12 cellular contexts compared by ENCODE assay signal in genomic region chrX:39667746-39668507, GRCh38.
DNase-seq lines count a peak whose midpoint lies in the region; ATAC-seq and TF ChIP-seq lines count a peak whose summit lies in the region.
"Had no signal": no experiment of that assay in that cellular context is flagged by ENCODE, and none has a peak within 500 bp of the region (broad histone marks: within the 10 kb centered on the region; RNA-seq: fewer than 3 reads in every experiment).

No MANE protein-coding gene starts in this region.

- no peak for TF ChIP-seq CTCF in nephron (IDR thresholded peaks at IDR 0.05; ENCODE audit: unreplicated experiment in 3 of 3)

- no peak overlapping the region for H3K4me3 Mint-ChIP-seq in nephron

- DNase-seq in DMS 273 (lab: John Stamatoyannopoulos, UW; ENCODE audit: unreplicated experiment) (peak; percentile 41), DMS 273 treated with DMSO at 0.1 percent for 48 hours (lab: John Stamatoyannopoulos, UW) (no peak), NCI-H446 treated with DMSO at 0.1 percent for 48 hours (lab: John Stamatoyannopoulos, UW) (peak; percentile 23), NCI-H128 (lab: John Stamatoyannopoulos, UW; ENCODE audit: unreplicated experiment) (no peak), activated gamma-delta T cell (lab: John Stamatoyannopoulos, UW) (no peak)
- DNase-seq: DND-41, GF-D8, KG1, NCI-H1930 had no signal

- peaks cover 5% of the 10 kb centered on the region for H3K27me3 Mint-ChIP-seq in nephron (ENCODE audit: low read depth)

- no peaks in the 10 kb centered on the region for H3K36me3 Mint-ChIP-seq in nephron (ENCODE audit: low read depth)

- H3K9me3 Mint-ChIP-seq in nephron: peaks cover 12% of the 10 kb centered on the region

- peaks cover 36% of the 10 kb centered on the region for H3K4me1 Mint-ChIP-seq in nephron

- ATAC-seq in SK-N-SH treated with all-trans-retinoic acid at 6 μM for 48 hours (peak; percentile 32; the same call in 2 of the 3 replicates), GM18858 (IDR thresholded peaks at IDR 0.05; ENCODE audit: unreplicated experiment) (no peak)

- H3K27ac Mint-ChIP-seq in nephron: peak overlapping the region in 2 of 3 experiments; percentile 28 to 86

TF ChIP-seq in SK-N-SH treated with all-trans-retinoic acid at 6 μM for 48 hours, 23 proteins besides CTCF, POLR2A, EP300 and RAD21:
- TF ChIP-seq ZC3H10 (CRISPR knock-in tag; IDR thresholded peaks at IDR 0.05) (no peak), ARNTL (CRISPR knock-in tag; IDR thresholded peaks at IDR 0.05; ENCODE audit: borderline replicate concordance, low read depth) (no peak), SNAI2 (CRISPR knock-in tag; IDR thresholded peaks at IDR 0.05) (no peak), ISL1 (CRISPR knock-in tag; IDR thresholded peaks at IDR 0.05) (no peak), TSHZ2 (CRISPR knock-in tag; IDR thresholded peaks at IDR 0.05) (no peak), RARB (CRISPR knock-in tag; IDR thresholded peaks at IDR 0.05) (no peak), TOX (CRISPR knock-in tag; IDR thresholded peaks at IDR 0.05; ENCODE audit: borderline replicate concordance) (no peak), CSDC2 (CRISPR knock-in tag; IDR thresholded peaks at IDR 0.05) (no peak), ZNF70 (CRISPR knock-in tag; IDR thresholded peaks at IDR 0.05) (no peak), ZNF565 (CRISPR knock-in tag; conservative IDR thresholded peaks at IDR 0.05; ENCODE audit: low read depth) (no peak), PATZ1 (CRISPR knock-in tag; IDR thresholded peaks at IDR 0.05; ENCODE audit: borderline replicate concordance) (no peak), ZFP30 (CRISPR knock-in tag; IDR thresholded peaks at IDR 0.05) (no peak), GLIS3 (CRISPR knock-in tag; IDR thresholded peaks at IDR 0.05) (no peak)
- TF ChIP-seq, protein P1, sequence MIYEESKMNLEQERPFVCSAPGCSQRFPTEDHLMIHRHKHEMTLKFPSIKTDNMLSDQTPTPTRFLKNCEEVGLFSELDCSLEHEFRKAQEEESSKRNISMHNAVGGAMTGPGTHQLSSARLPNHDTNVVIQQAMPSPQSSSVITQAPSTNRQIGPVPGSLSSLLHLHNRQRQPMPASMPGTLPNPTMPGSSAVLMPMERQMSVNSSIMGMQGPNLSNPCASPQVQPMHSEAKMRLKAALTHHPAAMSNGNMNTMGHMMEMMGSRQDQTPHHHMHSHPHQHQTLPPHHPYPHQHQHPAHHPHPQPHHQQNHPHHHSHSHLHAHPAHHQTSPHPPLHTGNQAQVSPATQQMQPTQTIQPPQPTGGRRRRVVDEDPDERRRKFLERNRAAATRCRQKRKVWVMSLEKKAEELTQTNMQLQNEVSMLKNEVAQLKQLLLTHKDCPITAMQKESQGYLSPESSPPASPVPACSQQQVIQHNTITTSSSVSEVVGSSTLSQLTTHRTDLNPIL (CRISPR knock-in tag; IDR thresholded peaks at IDR 0.05; ENCODE audit: low read depth): no peak

Comparison
In these comparisons a context has a peak if more than half of its experiments do, and no peak if none do; other contexts are left out.
1. DNase-seq: peak in DMS 273 (single experiment) and NCI-H446 treated with DMSO at 0.1 percent for 48 hours (single experiment); none in DMS 273 treated with DMSO at 0.1 percent for 48 hours (single experiment), NCI-H128 (single experiment) and activated gamma-delta T cell (single experiment).